ENCODE assay signal across 1 cellular context in genomic region chr20:23255658-23256385, GRCh38.
TF ChIP-seq lines count a peak whose summit lies in the region.

No MANE protein-coding gene starts in this region.

TF ChIP-seq in GM23338, 12 proteins besides CTCF, POLR2A, EP300 and RAD21 (continued from another document):
- TF ChIP-seq ETS1 (IDR thresholded peaks at IDR 0.05): no peak
- TF ChIP-seq CREB1 (CRISPR knock-in tag; IDR thresholded peaks at IDR 0.05; ENCODE audit: low read depth): no peak
- no peak for TF ChIP-seq REST (IDR thresholded peaks at IDR 0.05; ENCODE audit: unreplicated experiment)
TF ChIP-seq in GM23338: peak in this region for 0.
